26 cellular contexts compared by ENCODE assay signal in genomic region chr9:15813076-15813475, GRCh38.
"Had no signal": no experiment of that assay in that cellular context is flagged by ENCODE, and none has a peak within 500 bp of the region (broad histone marks: within the 10 kb centered on the region; RNA-seq: fewer than 3 reads in every experiment).

No MANE protein-coding gene starts in this region.

- H3K36me3 ChIP-seq: gastrocnemius medialis, heart right ventricle, left lung, lower lobe of right lung had no signal

- H3K9me3 ChIP-seq: gastrocnemius medialis, lower lobe of right lung had no signal

- DNase-seq: cortex of kidney; effector CD8-positive, alpha-beta T cell; effector memory CD8-positive, alpha-beta T cell; endodermal cell; erythroblast; esophagus squamous epithelium; foreskin fibroblast; foreskin melanocyte; gastrocnemius medialis; glutamatergic neuron; head of caudate nucleus; heart right ventricle; hippocampal formation; left cardiac atrium; left lung; left ventricle myocardium superior; lower lobe of right lung; mesenchymal stem cell; mucosa of descending colon; naive B cell; naive thymus-derived CD8-positive, alpha-beta T cell had no signal

- H3K4me1 ChIP-seq: esophagus squamous epithelium, gastrocnemius medialis, heart right ventricle, left lung, lower lobe of right lung had no signal

- H3K27me3 ChIP-seq: esophagus squamous epithelium, gastrocnemius medialis, heart right ventricle, left lung had no signal

- H3K4me3 ChIP-seq: esophagus squamous epithelium, gastrocnemius medialis, heart right ventricle, left lung, lower lobe of right lung, mucosa of descending colon had no signal

- ATAC-seq: effector memory CD8-positive, alpha-beta T cell; esophagus mucosa; gastrocnemius medialis; heart right ventricle; left cardiac atrium; left lung; left ventricle myocardium superior; lower lobe of right lung; mucosa of descending colon; naive thymus-derived CD8-positive, alpha-beta T cell had no signal

- H3K27ac ChIP-seq: epithelial cell of prostate, esophagus squamous epithelium, gastrocnemius medialis, heart right ventricle, left lung, lower lobe of right lung had no signal

- FAIRE-seq: endometrium, islet of Langerhans, keratinocyte had no signal
